ENCODE assay signal across 8 cellular contexts in the genomic region with DNA sequence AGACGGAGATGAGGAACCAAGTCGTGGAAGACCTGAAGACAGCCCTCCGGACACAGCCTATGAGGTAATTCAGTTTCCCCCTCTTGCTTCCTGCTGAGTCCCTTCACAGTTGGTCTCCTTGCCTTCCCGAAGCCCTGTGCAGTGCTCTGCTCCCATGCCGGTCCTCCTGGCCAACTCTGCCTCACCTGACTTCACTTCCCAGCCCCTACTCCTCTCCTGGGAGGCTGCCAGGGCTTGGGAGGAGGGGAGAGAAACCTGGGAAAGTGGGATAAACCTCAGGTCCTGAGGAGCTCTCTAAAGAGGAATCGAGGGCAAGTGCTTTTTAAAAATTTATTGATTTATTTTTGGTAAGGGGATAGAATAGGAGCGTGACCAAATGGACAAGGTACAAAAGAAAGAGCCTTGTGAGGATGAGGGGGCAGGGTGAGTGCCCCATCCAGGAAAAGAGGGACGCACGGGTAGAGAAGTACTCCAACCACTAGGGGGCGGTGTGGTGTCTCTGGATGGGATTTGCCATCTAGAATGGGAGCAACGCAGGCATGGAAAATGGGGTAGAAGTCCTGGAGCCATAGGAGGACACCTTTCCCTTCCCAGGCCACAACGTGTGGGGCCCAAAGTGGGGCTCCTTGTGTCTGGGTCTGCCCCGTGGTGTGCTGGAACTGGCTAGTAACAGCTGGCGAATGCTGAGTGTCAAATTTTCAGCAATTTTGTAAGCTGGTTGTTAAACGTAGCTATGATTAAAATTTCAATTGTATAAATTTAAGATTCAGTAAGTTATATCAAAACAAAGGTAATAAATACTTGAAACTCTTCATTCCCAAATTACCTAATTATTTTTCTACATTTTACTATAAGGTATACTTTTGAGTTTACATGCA.
A peak's percentile ranks its signal among the peaks of the same experiment; 100 is the strongest.
DNase-seq lines count a peak whose midpoint lies in the region; ATAC-seq, FAIRE-seq and TF ChIP-seq lines count a peak whose summit lies in the region.

No MANE protein-coding gene starts in this region.

- no peak overlapping the region for H4K8ac ChIP-seq in trophoblast cell (ENCODE audit: low read depth, low read length)

- no peak for ATAC-seq in GM21576 (IDR thresholded peaks at IDR 0.05; ENCODE audit: unreplicated experiment)

- no peak overlapping the region for H3K18ac ChIP-seq in trophoblast cell (ENCODE audit: low read length)

- no peak overlapping the region for H4K91ac ChIP-seq in trophoblast cell (ENCODE audit: low read depth, low read length)

- H3K4me2 ChIP-seq in trophoblast cell (ENCODE audit: low read length), result no peak overlapping the region

- H3K27me3 Mint-ChIP-seq in activated T-helper 1 cell treated with anti-CD3 and anti-CD28 coated beads, Interleukin-12 subunit alpha, Interleukin-12 subunit beta, Interleukin-2, Interleukin-4 antibody, amounts not matched to agents 30 ng/mL and 10 ng/mL and 1 ng/mL, durations not matched to agents 14 hours and 24 hours and 36 hours (ENCODE audit: insufficient read depth), result peaks cover 3% of the 10 kb centered on the region

- no peaks in the 10 kb centered on the region for H3K4me1 Mint-ChIP-seq in activated T-helper 1 cell treated with anti-CD3 and anti-CD28 coated beads, Interleukin-12 subunit alpha, Interleukin-12 subunit beta, Interleukin-2, Interleukin-4 antibody, amounts not matched to agents 30 ng/mL and 10 ng/mL and 1 ng/mL, durations not matched to agents 14 hours and 24 hours and 36 hours (ENCODE audit: low read depth)

- H2AK5ac ChIP-seq in trophoblast cell (ENCODE audit: low read length), result no peak overlapping the region

- H3K14ac ChIP-seq in trophoblast cell (ENCODE audit: low read length), result no peak overlapping the region

- H3K9me3 Mint-ChIP-seq in activated T-helper 1 cell treated with anti-CD3 and anti-CD28 coated beads, Interleukin-12 subunit alpha, Interleukin-12 subunit beta, Interleukin-2, Interleukin-4 antibody, amounts not matched to agents 30 ng/mL and 10 ng/mL and 1 ng/mL, durations not matched to agents 14 hours and 24 hours and 36 hours, result no peaks in the 10 kb centered on the region

- H3K4me1 ChIP-seq in NT2/D1 (ENCODE audit: insufficient read depth, insufficient read length), result no peaks in the 10 kb centered on the region
- H3K4me1 ChIP-seq in trophoblast cell (ENCODE audit: control insufficient read depth in 1 of 2, insufficient read depth in 2 of 2, low read length in 2 of 2), result no peaks in the 10 kb centered on the region

- H2AFZ ChIP-seq in trophoblast cell (ENCODE audit: insufficient read depth, low read length, poor library complexity), result no peak overlapping the region

- H2BK120ac ChIP-seq in trophoblast cell (ENCODE audit: insufficient read depth, low read length, poor library complexity), result no peak overlapping the region

- H3K79me2 ChIP-seq in trophoblast cell (ENCODE audit: control insufficient read depth, insufficient read depth, low read length, poor library complexity), result no peaks in the 10 kb centered on the region

- FAIRE-seq in GM12892 (lab: Jason Lieb, UNC), result peak; percentile 30
- no peak for FAIRE-seq in urothelium cell line (lab: Jason Lieb, UNC)

- H2BK12ac ChIP-seq in trophoblast cell (ENCODE audit: low read length), result no peak overlapping the region

- DNase-seq in ACHN (peak; percentile 67), GM12892 (ENCODE audit: insufficient read length) (peak; percentile 58), NT2/D1 (ENCODE audit: low read depth, low spot score) (peak; percentile 47), globus pallidus (ENCODE audit: low spot score) (peak; percentile 65), trophoblast cell (peak; percentile 55 to 84), urothelium cell line (ENCODE audit: low spot score) (peak; percentile 82)
- peak; percentile 19 for DNase-seq in activated T-helper 1 cell treated with anti-CD3 and anti-CD28 coated beads, Interleukin-12 subunit alpha, Interleukin-12 subunit beta, Interleukin-2, Interleukin-4 antibody, amounts not matched to agents 30 ng/mL and 10 ng/mL and 1 ng/mL, durations not matched to agents 14 hours and 24 hours and 36 hours (ENCODE audit: low spot score)

- intact Hi-C loops in activated T-helper 1 cell treated with anti-CD3 and anti-CD28 coated beads, Interleukin-12 subunit alpha, Interleukin-12 subunit beta, Interleukin-2, Interleukin-4 antibody, amounts not matched to agents 30 ng/mL and 10 ng/mL and 1 ng/mL, durations not matched to agents 14 hours and 24 hours and 36 hours (cut with micrococcal nuclease), result no loop called here

- 100% methylated on average over 2 of the region's 15 CpGs for WGBS in trophoblast cell (ENCODE audit: extremely low coverage, insufficient coverage, insufficient read length)

- H3K4me3 ChIP-seq in NT2/D1 (ENCODE audit: insufficient read length, low read depth), result no peak overlapping the region
- H3K4me3 ChIP-seq in trophoblast cell (ENCODE audit: low read depth, low read length), result no peak overlapping the region

- H3K4ac ChIP-seq in trophoblast cell (ENCODE audit: low read depth, low read length), result no peak overlapping the region

- H3K23ac ChIP-seq in trophoblast cell (ENCODE audit: low read length), result no peak overlapping the region

- in situ Hi-C loops in ACHN (cut with HindIII; ENCODE audit: low pct_ligation_motif_present, low pct_unique_long_range_greater_than_20kb, low sequenced_read_pairs), result no loop called here

- H3K27me3 ChIP-seq in NT2/D1 (ENCODE audit: insufficient read depth, insufficient read length) (no peaks in the 10 kb centered on the region), trophoblast cell (ENCODE audit: insufficient read depth, low read length) (no peaks in the 10 kb centered on the region)

- H3K27ac Mint-ChIP-seq in activated T-helper 1 cell treated with anti-CD3 and anti-CD28 coated beads, Interleukin-12 subunit alpha, Interleukin-12 subunit beta, Interleukin-2, Interleukin-4 antibody, amounts not matched to agents 30 ng/mL and 10 ng/mL and 1 ng/mL, durations not matched to agents 14 hours and 24 hours and 36 hours, result no peak overlapping the region

- H3K4me3 Mint-ChIP-seq in activated T-helper 1 cell treated with anti-CD3 and anti-CD28 coated beads, Interleukin-12 subunit alpha, Interleukin-12 subunit beta, Interleukin-2, Interleukin-4 antibody, amounts not matched to agents 30 ng/mL and 10 ng/mL and 1 ng/mL, durations not matched to agents 14 hours and 24 hours and 36 hours, result no peak overlapping the region

- H3K36me3 ChIP-seq in NT2/D1 (ENCODE audit: insufficient read depth, insufficient read length, low read length) (peaks cover 33% of the 10 kb centered on the region), trophoblast cell (ENCODE audit: control insufficient read depth in 1 of 2, insufficient read depth in 2 of 2, low read length in 2 of 2) (peaks cover 0 to 22% of the 10 kb centered on the region in 2 experiments)

- H3K27ac ChIP-seq in trophoblast cell (ENCODE audit: low read depth, low read length), result no peak overlapping the region

- H3K36me3 Mint-ChIP-seq in activated T-helper 1 cell treated with anti-CD3 and anti-CD28 coated beads, Interleukin-12 subunit alpha, Interleukin-12 subunit beta, Interleukin-2, Interleukin-4 antibody, amounts not matched to agents 30 ng/mL and 10 ng/mL and 1 ng/mL, durations not matched to agents 14 hours and 24 hours and 36 hours (ENCODE audit: low read depth), result no peaks in the 10 kb centered on the region

- H2BK5ac ChIP-seq in trophoblast cell (ENCODE audit: low read depth, low read length, poor library complexity), result no peak overlapping the region

- H3K9me3 ChIP-seq in NT2/D1 (ENCODE audit: insufficient read depth, low read length), result no peaks in the 10 kb centered on the region
- H3K9me3 ChIP-seq in trophoblast cell (ENCODE audit: insufficient read depth, low read depth, low read length), result peaks cover 1% of the 10 kb centered on the region

- no peaks in the 10 kb centered on the region for H3K79me1 ChIP-seq in trophoblast cell (ENCODE audit: low read length)

- H4K12ac ChIP-seq in trophoblast cell (ENCODE audit: low read depth, low read length), result peak overlapping the region; percentile 71

- TF ChIP-seq POLR2A in GM12892 (IDR thresholded peaks at IDR 0.05; ENCODE audit: low read depth, low read length), result no peak

- no peak overlapping the region for H3K9ac ChIP-seq in NT2/D1 (ENCODE audit: insufficient read length, low read depth)
- H3K9ac ChIP-seq in trophoblast cell (ENCODE audit: low read length), result no peak overlapping the region

Comparison
In these comparisons a context has a peak if more than half of its experiments do, and no peak if none do; other contexts are left out.
1. DNase-seq: peak in every context shown above with its lines; median percentile 82 in urothelium cell line; 70 in trophoblast cell; 67 in ACHN; 65 in globus pallidus; 58 in GM12892; 47 in NT2/D1; 19 in activated T-helper 1 cell treated with anti-CD3 and anti-CD28 coated beads, Interleukin-12 subunit alpha, Interleukin-12 subunit beta, Interleukin-2, Interleukin-4 antibody, amounts not matched to agents 30 ng/mL and 10 ng/mL and 1 ng/mL, durations not matched to agents 14 hours and 24 hours and 36 hours.